In the genomic region with DNA sequence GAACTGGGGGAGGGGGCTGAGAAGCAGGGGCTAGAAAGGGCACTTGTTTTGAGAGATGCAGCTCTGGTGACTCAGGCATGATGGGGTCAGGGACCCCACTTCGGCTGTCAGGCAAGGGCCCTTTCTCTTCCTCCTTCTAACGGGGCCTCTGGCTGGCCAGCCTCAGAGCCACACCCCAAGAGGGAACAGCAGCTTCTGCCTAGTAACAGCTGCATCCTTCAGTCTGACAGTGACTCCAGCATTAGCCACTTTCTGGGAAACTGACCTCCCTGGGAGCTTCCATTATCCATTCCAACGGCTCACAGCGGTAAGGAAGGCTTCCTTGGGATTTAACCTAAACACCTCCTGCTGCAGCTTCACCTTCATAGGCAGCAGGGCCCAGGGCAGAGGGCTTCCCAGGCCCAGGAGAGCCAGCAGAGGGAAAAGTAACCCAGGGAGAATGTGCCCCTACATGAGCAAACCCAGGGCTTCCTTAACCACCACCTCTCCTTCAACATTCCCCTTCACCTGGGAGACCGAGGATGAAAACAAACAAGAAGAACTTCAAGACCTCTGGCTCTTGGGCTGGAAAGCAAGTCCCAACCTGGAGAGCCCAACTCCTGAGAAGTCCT, we compare ENCODE assay signal across 12 cellular contexts. TPM values are rescaled to one million over a fixed set of nuclear protein-coding genes. Genes with fewer than 3 reads are reported as not detected.
DNase-seq lines count a peak whose midpoint lies in the region; ATAC-seq and TF ChIP-seq lines count a peak whose summit lies in the region.
"Had no signal": no experiment of that assay in that cellular context is flagged by ENCODE, and none has a peak within 500 bp of the region (broad histone marks: within the 10 kb centered on the region; RNA-seq: fewer than 3 reads in every experiment).

No MANE protein-coding gene starts in this region.

- no peak overlapping the region for H3K27ac Mint-ChIP-seq in endothelial cell (ENCODE audit: unreplicated experiment)
- H3K27ac Mint-ChIP-seq: stimulated activated naive CD8-positive, alpha-beta T cell treated with anti-CD3 and anti-CD28 coated beads, Interleukin-15, Interleukin-2, amounts not matched to agents 100 ng/mL and 50 ng/mL, for 24 hours had no signal

- DNase-seq in AG08396 (ENCODE audit: low spot score) (peak; percentile 70), MV-4-11 (lab: John Stamatoyannopoulos, UW) (peak; percentile 75), endothelial cell (ENCODE audit: low spot score) (no peak), myocyte (ENCODE audit: low read depth) (peak; percentile 91), NCI-H1092 (lab: John Stamatoyannopoulos, UW) (no peak), NCI-H2171 (lab: John Stamatoyannopoulos, UW) (no peak), SW 1271 (lab: John Stamatoyannopoulos, UW) (no peak)
- DNase-seq: activated effector memory CD4-positive, alpha-beta T cell treated with Interleukin-2 at 50 U/mL for 16 hours; NCI-H446 had no signal

- peaks cover 14% of the 10 kb centered on the region for H3K27me3 Mint-ChIP-seq in endothelial cell (ENCODE audit: unreplicated experiment)
- H3K27me3 Mint-ChIP-seq: stimulated activated naive CD8-positive, alpha-beta T cell treated with anti-CD3 and anti-CD28 coated beads, Interleukin-15, Interleukin-2, amounts not matched to agents 100 ng/mL and 50 ng/mL, for 24 hours had no signal

- H3K4me3 Mint-ChIP-seq in endothelial cell (ENCODE audit: unreplicated experiment): peak overlapping the region; percentile 21
- H3K4me3 Mint-ChIP-seq: stimulated activated naive CD8-positive, alpha-beta T cell treated with anti-CD3 and anti-CD28 coated beads, Interleukin-15, Interleukin-2, amounts not matched to agents 100 ng/mL and 50 ng/mL, for 24 hours had no signal

- TF ChIP-seq CTCF in endothelial cell (IDR thresholded peaks at IDR 0.05; ENCODE audit: unreplicated experiment): no peak

- H3K9me3 Mint-ChIP-seq in endothelial cell (ENCODE audit: unreplicated experiment): no peaks in the 10 kb centered on the region
- H3K9me3 Mint-ChIP-seq: stimulated activated naive CD8-positive, alpha-beta T cell treated with anti-CD3 and anti-CD28 coated beads, Interleukin-15, Interleukin-2, amounts not matched to agents 100 ng/mL and 50 ng/mL, for 24 hours had no signal

- H3K36me3 Mint-ChIP-seq in endothelial cell (ENCODE audit: low read depth, unreplicated experiment): peaks cover 17% of the 10 kb centered on the region

- peaks cover 50% of the 10 kb centered on the region for H3K4me1 Mint-ChIP-seq in endothelial cell (ENCODE audit: unreplicated experiment)

- no peak for ATAC-seq in HG03280 (IDR thresholded peaks at IDR 0.05; ENCODE audit: unreplicated experiment)
- ATAC-seq: HCT116 had no signal

RNA-seq across cellular contexts. Expression of a gene that starts 2.7 kb away (rescaled TPM):
- 70.9 TPM for total RNA-seq in endothelial cell (ENCODE audit: unreplicated experiment)
- 95.7 and 112 TPM in 2 replicates for total RNA-seq in myocyte
- polyA plus RNA-seq in myocyte (2012): 48.1 TPM

RNA-seq across cellular contexts. Expression of a gene that starts 17.4 kb away (rescaled TPM):
- total RNA-seq in endothelial cell (ENCODE audit: unreplicated experiment) (2.6 TPM), myocyte (4.3 and 4.9 TPM in 2 replicates)
- 4.6 TPM for polyA plus RNA-seq in myocyte (2012)

Comparison
In these comparisons a context has a peak if more than half of its experiments do, and no peak if none do; other contexts are left out.
1. DNase-seq: peak in AG08396 (single experiment), MV-4-11 (single experiment) and myocyte (single experiment); none in endothelial cell (single experiment), NCI-H1092 (single experiment), NCI-H2171 (single experiment) and SW 1271 (0 of 2).